ENCODE assay signal across 9 cellular contexts in genomic region chr2:70086278-70086837, GRCh38. TPM values are rescaled to one million over a fixed set of nuclear protein-coding genes. Genes with fewer than 3 reads are reported as not detected.
DNase-seq lines count a peak whose midpoint lies in the region; ATAC-seq, FAIRE-seq and TF ChIP-seq lines count a peak whose summit lies in the region.
"Had no signal": no experiment of that assay in that cellular context is flagged by ENCODE, and none has a peak within 500 bp of the region (broad histone marks: within the 10 kb centered on the region; RNA-seq: fewer than 3 reads in every experiment).

No MANE protein-coding gene starts in this region.

- H3K27ac ChIP-seq in PC-3 (ENCODE audit: low read length) (peak overlapping the region; percentile 100), esophagus squamous epithelium (peak overlapping the region; percentile 98 to 100 (median 100))

- ATAC-seq in GM21367 (IDR thresholded peaks at IDR 0.05; ENCODE audit: unreplicated experiment) (peak; percentile 23), PC-3 (no peak)
- peak; percentile 35 to 61 for ATAC-seq in activated T-cell treated with anti-CD3 and anti-CD28 coated beads, Interleukin-2, amount 50 U/mL, for 72 hours (replicated peaks in 1 of 2)

- POLR2A ChIA-PET in PC-3 (lab: Charles Lee; ENCODE audit: unreplicated experiment) = interaction anchor here (0.6 kb wide), 2 partner anchors 155 to 260 kb away, joined by 3 to 5 read pairs; no protein-coding TSS in a partner anchor

- H3K27ac Mint-ChIP-seq in activated T-cell treated with anti-CD3 and anti-CD28 coated beads, Interleukin-2, amount 50 U/mL, for 72 hours = peak overlapping the region; percentile 100

- H3K79me2 ChIP-seq in PC-3 (ENCODE audit: low read length) = peaks cover 56% of the 10 kb centered on the region

- peaks cover 55% of the 10 kb centered on the region for H3K4me1 ChIP-seq in PC-3 (ENCODE audit: insufficient read depth, low read length)
- H3K4me1 ChIP-seq in esophagus squamous epithelium = peaks cover 30 to 73% (median 44%) of the 10 kb centered on the region in 3 donors

- H3K4me3 Mint-ChIP-seq in activated T-cell treated with anti-CD3 and anti-CD28 coated beads, Interleukin-2, amount 50 U/mL, for 72 hours = peak overlapping the region; percentile 96 to 98

- intact Hi-C loops in PC-3 (cut with micrococcal nuclease) = loop anchor here (5.0 kb wide), 1 partner anchor 36 kb away; no protein-coding TSS in a partner anchor
- intact Hi-C loops in esophagus squamous epithelium (cut with DNase I) = loop anchor here (5.0 to 10.0 kb wide), 2 partner anchors 56 to 342 kb away; partner anchors contain the start of gene ANXA4

- 0 to 1% methylated on average over 13 to 25 of the region's 40 CpGs for WGBS in esophagus squamous epithelium, 2 donors

- no peak for TF ChIP-seq POLR2A in esophagus squamous epithelium (IDR thresholded peaks at IDR 0.05)

- H3K9me3 ChIP-seq in PC-3 (ENCODE audit: low read length) = no peaks in the 10 kb centered on the region
- no peaks in the 10 kb centered on the region for H3K9me3 ChIP-seq in esophagus squamous epithelium

- peaks cover 15% of the 10 kb centered on the region for H3F3A ChIP-seq in PC-3 (ENCODE audit: low read length, unreplicated experiment)

- FAIRE-seq in HTR-8/SVneo (lab: Jason Lieb, UNC) = no peak
- FAIRE-seq: islet of Langerhans had no signal

- H2AFZ ChIP-seq in PC-3 (ENCODE audit: low read length) = peak overlapping the region; percentile 99

- H3K4me3 ChIP-seq in PC-3 (ENCODE audit: low read length) (peak overlapping the region; percentile 83), esophagus squamous epithelium (peak overlapping the region; percentile 67 to 91 (median 68))

- TF ChIP-seq CTCF in PC-3 (conservative IDR thresholded peaks at IDR 0.05; ENCODE audit: low read depth, low read length) (no peak), esophagus squamous epithelium (IDR thresholded peaks at IDR 0.05) (peak in 1 of 6 experiments; percentile 5)

- TSS peak; percentile 53 for BruUV-seq in PC-3 (replicated peaks; lab: Mats Ljungman, UMichigan)

- peak; percentile 50 for DNase-seq in COLO829 (ENCODE audit: low spot score)
- peak; percentile 62 for DNase-seq in HTR-8/SVneo (ENCODE audit: insufficient read length, low spot score)
- DNase-seq in PC-3 = peak; percentile 65
- peak; percentile 76 for DNase-seq in activated T-cell treated with anti-CD3 and anti-CD28 coated beads, Interleukin-2, amount 50 U/mL, for 72 hours
- peak; percentile 49 for DNase-seq in esophagus squamous epithelium (lab: John Stamatoyannopoulos, UW)
- peak; percentile 75 for DNase-seq in myocyte (ENCODE audit: low read depth)
- peak; percentile 49 to 59 for DNase-seq in stimulated activated CD8-positive, alpha-beta memory T cell treated with anti-CD3 and anti-CD28 coated beads, Interleukin-7, amount 100 ng/mL, for 48 hours (ENCODE audit: extremely low read depth in 1 of 2, low read depth in 1 of 2)

- H3K9ac ChIP-seq in PC-3 (ENCODE audit: low read length) = peak overlapping the region; percentile 100

- peaks cover 10% of the 10 kb centered on the region for H4K20me1 ChIP-seq in PC-3 (ENCODE audit: low read length)

- H3K4me1 Mint-ChIP-seq in activated T-cell treated with anti-CD3 and anti-CD28 coated beads, Interleukin-2, amount 50 U/mL, for 72 hours (ENCODE audit: low read depth) = peaks cover 55% of the 10 kb centered on the region

- H3K27me3 ChIP-seq in PC-3 (ENCODE audit: low read length) (no peaks in the 10 kb centered on the region), esophagus squamous epithelium (no peaks in the 10 kb centered on the region)

- peak overlapping the region; percentile 98 for H3K4me2 ChIP-seq in PC-3 (ENCODE audit: low read length)

- H3K27me3 Mint-ChIP-seq in activated T-cell treated with anti-CD3 and anti-CD28 coated beads, Interleukin-2, amount 50 U/mL, for 72 hours (ENCODE audit: low read depth) = no peaks in the 10 kb centered on the region

- H3K36me3 ChIP-seq in PC-3 (ENCODE audit: low read depth, low read length) = peaks cover 15% of the 10 kb centered on the region
- peaks cover 0 to 27% (median 0%) of the 10 kb centered on the region in 3 donors for H3K36me3 ChIP-seq in esophagus squamous epithelium

- peaks cover 0 to 2% of the 10 kb centered on the region in 2 donors for H3K9me3 Mint-ChIP-seq in activated T-cell treated with anti-CD3 and anti-CD28 coated beads, Interleukin-2, amount 50 U/mL, for 72 hours

- H3K36me3 Mint-ChIP-seq in activated T-cell treated with anti-CD3 and anti-CD28 coated beads, Interleukin-2, amount 50 U/mL, for 72 hours (ENCODE audit: insufficient read depth in 2 of 2) = peaks cover 30 to 37% of the 10 kb centered on the region in 2 donors

- CTCF ChIA-PET in PC-3 (lab: Charles Lee) = no interaction called here

- no peaks in the 10 kb centered on the region for H3K9me2 ChIP-seq in PC-3 (replicated peaks; ENCODE audit: low read length)

RNA-seq across cellular contexts. Expression of gene PCBP1, which starts 0.9 kb away (rescaled TPM):
- total RNA-seq in PC-3 (2014; rRNA removed) = 39.2 and 59.7 TPM in 2 replicates
- total RNA-seq in activated T-cell treated with anti-CD3 and anti-CD28 coated beads, Interleukin-2, amount 50 U/mL, for 72 hours = 100 to 1,000 TPM; 270 to 291 TPM
- 100 to 1,000 TPM in 3 of 4 donors, 10 to 100 TPM in 1; 96.8 to 205 (median 177) TPM for total RNA-seq in esophagus squamous epithelium
- 58.6 and 60.0 TPM in 2 replicates for total RNA-seq in myocyte
- 277 TPM for polyA plus RNA-seq in myocyte (2012)
